ENCODE assay signal across 24 cellular contexts in genomic region chr2:42307180-42307579, GRCh38.
"Had no signal": no experiment of that assay in that cellular context is flagged by ENCODE, and none has a peak within 500 bp of the region (broad histone marks: within the 10 kb centered on the region; RNA-seq: fewer than 3 reads in every experiment).

No MANE protein-coding gene starts in this region.

- ATAC-seq: esophagus mucosa, gastrocnemius medialis, left ventricle myocardium superior, lower lobe of right lung, natural killer cell, pancreas, sciatic nerve had no signal

- H3K4me3 Mint-ChIP-seq: endodermal cell, natural killer cell, neural crest cell had no signal

- DNase-seq: dorsolateral prefrontal cortex; effector CD4-positive, alpha-beta T cell; endodermal cell; foreskin fibroblast; gastrocnemius medialis; head of caudate nucleus; left ventricle myocardium superior; lower lobe of right lung; natural killer cell; pancreas; retina; stimulated activated CD4-positive, alpha-beta T cell treated with anti-CD3 and anti-CD28 coated beads, Interleukin-12 subunit alpha, Interleukin-12 subunit beta, amount 100 ng/mL, for 4 hours; stimulated activated CD4-positive, alpha-beta T cell treated with anti-CD3 and anti-CD28 coated beads, Interleukin-1b, Interleukin-23, amount 100 ng/mL, for 48 hours; stimulated activated CD4-positive, alpha-beta T cell treated with anti-CD3 and anti-CD28 coated beads, Interleukin-4, amount 100 ng/mL, for 1 hour; stimulated activated CD8-positive, alpha-beta memory T cell treated with anti-CD3 and anti-CD28 coated beads, Interleukin-4, amount 100 ng/mL, for 48 hours; stimulated activated naive CD4-positive, alpha-beta T cell treated with Interleukin-2 at 50 U/mL for 16 hours; stomach; thyroid gland; trophoblast cell had no signal

- H3K4me1 Mint-ChIP-seq: endodermal cell, neural crest cell had no signal

- H3K9me3 ChIP-seq: gastrocnemius medialis, lower lobe of right lung, neutrophil, pancreas, stomach, thyroid gland, vagina had no signal

- H3K9me3 Mint-ChIP-seq: endodermal cell, natural killer cell, neural crest cell had no signal

- H3K27ac Mint-ChIP-seq: endodermal cell, natural killer cell had no signal
